In the genomic region with DNA sequence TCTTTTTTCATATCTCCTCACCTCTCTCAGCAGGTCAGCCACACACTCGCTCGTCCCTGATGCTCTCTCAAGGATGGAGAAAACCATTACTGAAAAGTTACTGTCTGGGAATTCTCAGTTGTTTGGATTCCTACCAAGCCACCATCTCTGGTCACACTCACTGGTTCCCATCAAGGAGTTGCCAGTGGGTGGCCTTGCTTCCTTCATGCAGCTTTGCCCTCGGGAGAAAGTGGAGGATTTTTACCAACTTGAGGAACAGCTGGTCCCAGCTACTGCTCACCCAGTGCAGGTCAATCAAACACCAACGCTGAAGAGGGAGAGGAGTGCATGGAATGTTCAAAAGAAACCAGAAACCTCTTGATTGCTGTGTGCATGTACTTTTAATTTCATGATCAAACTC, we compare ENCODE assay signal across 24 cellular contexts. TPM values are rescaled to one million over a fixed set of nuclear protein-coding genes. Genes with fewer than 3 reads are reported as not detected.
"Had no signal": no experiment of that assay in that cellular context is flagged by ENCODE, and none has a peak within 500 bp of the region (broad histone marks: within the 10 kb centered on the region; RNA-seq: fewer than 3 reads in every experiment).

No MANE protein-coding gene starts in this region.

- H3K4me3 Mint-ChIP-seq: naive thymus-derived CD8-positive, alpha-beta T cell; stimulated activated memory B cell treated with anti-CD40 and anti-IgM and Interleukin-4, amounts not matched to agents 10 μg/mL and 1 μg/mL and 100 μg/mL, for 72 hours; stimulated activated naive CD8-positive, alpha-beta T cell treated with anti-CD3 and anti-CD28 coated beads, Interleukin-15, Interleukin-2, amounts not matched to agents 100 ng/mL and 50 ng/mL, for 24 hours had no signal

- H3K4me1 Mint-ChIP-seq: stimulated activated memory B cell treated with anti-CD40 and anti-IgM and Interleukin-4, amounts not matched to agents 10 μg/mL and 1 μg/mL and 100 μg/mL, for 72 hours had no signal

- DNase-seq: effector CD8-positive, alpha-beta T cell; heart right ventricle; hypothalamus; left cardiac atrium; left ventricle myocardium superior; mesendoderm; naive thymus-derived CD8-positive, alpha-beta T cell; occipital lobe; pancreas; retina; right lobe of liver; spleen; stimulated activated CD4-positive, alpha-beta T cell treated with anti-CD3 and anti-CD28 coated beads, Interleukin-15, amount 100 ng/mL, for 24 hours; stimulated activated CD4-positive, alpha-beta T cell treated with anti-CD3 and anti-CD28 coated beads, Interleukin-1b, Interleukin-23, amount 100 ng/mL, for 48 hours; stimulated activated CD4-positive, alpha-beta T cell treated with anti-CD3 and anti-CD28 coated beads, Interleukin-4, amount 100 ng/mL, for 24 hours; upper lobe of right lung had no signal

- H3K9me3 ChIP-seq: heart right ventricle, pancreas, right lobe of liver, spleen, tibial nerve, upper lobe of right lung, vagina had no signal

- H3K4me1 ChIP-seq: pancreas, right lobe of liver, upper lobe of right lung had no signal

- H3K27ac ChIP-seq: coronary artery, pancreas, right lobe of liver, spleen, tibial nerve, upper lobe of right lung, vagina had no signal

- H3K27me3 ChIP-seq: heart right ventricle, pancreas, right lobe of liver, spleen, tibial nerve, upper lobe of right lung, vagina had no signal

- H3K36me3 ChIP-seq: pancreas, right lobe of liver, spleen, tibial nerve, upper lobe of right lung, vagina had no signal

- H3K4me3 ChIP-seq: coronary artery, heart right ventricle, lung, pancreas, right lobe of liver, spleen, tibial nerve, upper lobe of right lung, vagina had no signal

- H3K9me3 Mint-ChIP-seq: naive thymus-derived CD8-positive, alpha-beta T cell; stimulated activated memory B cell treated with anti-CD40 and anti-IgM and Interleukin-4, amounts not matched to agents 10 μg/mL and 1 μg/mL and 100 μg/mL, for 72 hours; stimulated activated naive CD8-positive, alpha-beta T cell treated with anti-CD3 and anti-CD28 coated beads, Interleukin-15, Interleukin-2, amounts not matched to agents 100 ng/mL and 50 ng/mL, for 24 hours had no signal

- H3K27ac Mint-ChIP-seq: progenitor cell of endocrine pancreas; stimulated activated memory B cell treated with anti-CD40 and anti-IgM and Interleukin-4, amounts not matched to agents 10 μg/mL and 1 μg/mL and 100 μg/mL, for 72 hours; stimulated activated naive CD8-positive, alpha-beta T cell treated with anti-CD3 and anti-CD28 coated beads, Interleukin-15, Interleukin-2, amounts not matched to agents 100 ng/mL and 50 ng/mL, for 24 hours had no signal

- H3K36me3 Mint-ChIP-seq: naive thymus-derived CD8-positive, alpha-beta T cell; stimulated activated memory B cell treated with anti-CD40 and anti-IgM and Interleukin-4, amounts not matched to agents 10 μg/mL and 1 μg/mL and 100 μg/mL, for 72 hours had no signal

RNA-seq across cellular contexts. Expression of gene MEOX1, which starts 25.3 kb away (rescaled TPM):
- total RNA-seq: fibroblast of lung; naive thymus-derived CD8-positive, alpha-beta T cell; occipital lobe had no signal
